ENCODE assay signal across 9 cellular contexts in genomic region chr9:86405926-86406325, GRCh38. TPM values are rescaled to one million over a fixed set of nuclear protein-coding genes. Genes with fewer than 3 reads are reported as not detected.
DNase-seq lines count a peak whose midpoint lies in the region; ATAC-seq and TF ChIP-seq lines count a peak whose summit lies in the region.
"Had no signal": no experiment of that assay in that cellular context is flagged by ENCODE, and none has a peak within 500 bp of the region (broad histone marks: within the 10 kb centered on the region; RNA-seq: fewer than 3 reads in every experiment).

No MANE protein-coding gene starts in this region.

- H3K36me3 ChIP-seq in hepatocyte (replicated peaks; ENCODE audit: insufficient read depth, low read depth) = no peaks in the 10 kb centered on the region
- no peaks in the 10 kb centered on the region for H3K36me3 ChIP-seq in effector memory CD4-positive, alpha-beta T cell (ENCODE audit: control insufficient read depth, insufficient read depth, low read length)

- no peaks in the 10 kb centered on the region for H3K9me3 ChIP-seq in hepatocyte (ENCODE audit: low read depth)
- no peaks in the 10 kb centered on the region for H3K9me3 ChIP-seq in effector memory CD4-positive, alpha-beta T cell (ENCODE audit: control insufficient read depth, low read length)

- H3K36me3 Mint-ChIP-seq in WTC11 (no peaks in the 10 kb centered on the region), glutamatergic neuron (ENCODE audit: unreplicated experiment) (no peaks in the 10 kb centered on the region), natural killer cell (no peaks in the 10 kb centered on the region)
- H3K36me3 Mint-ChIP-seq in stimulated activated effector memory CD8-positive, alpha-beta T cell treated with anti-CD3 and anti-CD28 coated beads, Interleukin-12 subunit alpha, Interleukin-12 subunit beta, amount 100 ng/mL, for 72 hours = no peaks in the 10 kb centered on the region

- no peaks in the 10 kb centered on the region for H3K9me3 Mint-ChIP-seq in WTC11
- no peaks in the 10 kb centered on the region for H3K9me3 Mint-ChIP-seq in stimulated activated effector memory CD8-positive, alpha-beta T cell treated with anti-CD3 and anti-CD28 coated beads, Interleukin-12 subunit alpha, Interleukin-12 subunit beta, amount 100 ng/mL, for 72 hours
- no peaks in the 10 kb centered on the region for H3K9me3 Mint-ChIP-seq in glutamatergic neuron (ENCODE audit: unreplicated experiment)
- H3K9me3 Mint-ChIP-seq in natural killer cell = no peaks in the 10 kb centered on the region

- H2AFZ ChIP-seq in hepatocyte = no peak overlapping the region

- no peaks in the 10 kb centered on the region for H4K20me1 ChIP-seq in hepatocyte (ENCODE audit: insufficient read depth, poor library complexity, severe bottlenecking)

- H3K27ac Mint-ChIP-seq in WTC11 (no peak overlapping the region), glutamatergic neuron (ENCODE audit: unreplicated experiment) (no peak overlapping the region), natural killer cell (no peak overlapping the region)
- peak overlapping the region; percentile 67 for H3K27ac Mint-ChIP-seq in stimulated activated effector memory CD8-positive, alpha-beta T cell treated with anti-CD3 and anti-CD28 coated beads, Interleukin-12 subunit alpha, Interleukin-12 subunit beta, amount 100 ng/mL, for 72 hours

- WGBS in hepatocyte (ENCODE audit: low lambda C conversion rate, missing lambda C conversion rate) = 26% methylated on average over 4 of the region's 4 CpGs

- H3K4me1 ChIP-seq in hepatocyte (ENCODE audit: insufficient read depth) = peaks cover 31% of the 10 kb centered on the region
- H3K4me1 ChIP-seq in effector memory CD4-positive, alpha-beta T cell (ENCODE audit: control insufficient read depth, insufficient read depth, low read length, poor library complexity, severe bottlenecking) = no peaks in the 10 kb centered on the region

- no peaks in the 10 kb centered on the region for H3K27me3 ChIP-seq in hepatocyte
- H3K27me3 ChIP-seq in effector memory CD4-positive, alpha-beta T cell (replicated peaks; ENCODE audit: control insufficient read depth, insufficient read depth, low read length, poor library complexity, severe bottlenecking) = no peaks in the 10 kb centered on the region

- H3K4me3 Mint-ChIP-seq in WTC11 (no peak overlapping the region), glutamatergic neuron (ENCODE audit: unreplicated experiment) (no peak overlapping the region), natural killer cell (no peak overlapping the region)
- H3K4me3 Mint-ChIP-seq in stimulated activated effector memory CD8-positive, alpha-beta T cell treated with anti-CD3 and anti-CD28 coated beads, Interleukin-12 subunit alpha, Interleukin-12 subunit beta, amount 100 ng/mL, for 72 hours = peak overlapping the region; percentile 54

- ATAC-seq in WTC11 (peak; percentile 25; the same call in 1 of the 2 replicates), natural killer cell (no peak)
- ATAC-seq in stimulated activated effector memory CD8-positive, alpha-beta T cell treated with anti-CD3 and anti-CD28 coated beads, Interleukin-12 subunit alpha, Interleukin-12 subunit beta, amount 100 ng/mL, for 72 hours = peak; percentile 96

- H3K4me2 ChIP-seq in hepatocyte = peak overlapping the region; percentile 49

- DNase-seq in DMS 273 (lab: John Stamatoyannopoulos, UW; ENCODE audit: unreplicated experiment) (peak; percentile 52), DMS 273 treated with DMSO at 0.1 percent for 48 hours (lab: John Stamatoyannopoulos, UW) (no peak), WTC11 (ENCODE audit: low spot score) (no peak), hepatocyte (ENCODE audit: low spot score) (peak; percentile 71), glutamatergic neuron (no peak), natural killer cell (no peak)
- DNase-seq in stimulated activated effector memory CD8-positive, alpha-beta T cell treated with anti-CD3 and anti-CD28 coated beads, Interleukin-12 subunit alpha, Interleukin-12 subunit beta, amount 100 ng/mL, for 72 hours (ENCODE audit: low spot score in 2 of 2) = no peak
- DNase-seq in effector memory CD4-positive, alpha-beta T cell = no peak
- DNase-seq: left cardiac atrium had no signal

- TF ChIP-seq CTCF in WTC11 (IDR thresholded peaks at IDR 0.05) = no peak
- no peak for TF ChIP-seq CTCF in hepatocyte (IDR thresholded peaks at IDR 0.05; ENCODE audit: poor library complexity)
- TF ChIP-seq CTCF in glutamatergic neuron (IDR thresholded peaks at IDR 0.05; ENCODE audit: partially characterized antibody, unreplicated experiment) = no peak
- TF ChIP-seq CTCF in natural killer cell (IDR thresholded peaks at IDR 0.05) = no peak

- peaks cover 98% of the 10 kb centered on the region for H3K27me3 Mint-ChIP-seq in WTC11 (ENCODE audit: low read depth)
- peaks cover 2% of the 10 kb centered on the region for H3K27me3 Mint-ChIP-seq in glutamatergic neuron (ENCODE audit: unreplicated experiment)
- H3K27me3 Mint-ChIP-seq in natural killer cell (ENCODE audit: low read depth in 2 of 2) = peaks cover 9 to 22% of the 10 kb centered on the region in 2 donors

- POLR2A ChIA-PET in WTC11 (lab: Charles Lee) = no interaction called here

- H3K9me2 ChIP-seq in hepatocyte (replicated peaks; ENCODE audit: insufficient read depth) = no peaks in the 10 kb centered on the region

- no peaks in the 10 kb centered on the region for H3K79me2 ChIP-seq in hepatocyte

- intact Hi-C loops in natural killer cell (cut with micrococcal nuclease) = no loop called here

- H3K4me1 Mint-ChIP-seq in WTC11 = peaks cover 15% of the 10 kb centered on the region
- H3K4me1 Mint-ChIP-seq in stimulated activated effector memory CD8-positive, alpha-beta T cell treated with anti-CD3 and anti-CD28 coated beads, Interleukin-12 subunit alpha, Interleukin-12 subunit beta, amount 100 ng/mL, for 72 hours = peaks cover 26% of the 10 kb centered on the region
- peaks cover 10% of the 10 kb centered on the region for H3K4me1 Mint-ChIP-seq in glutamatergic neuron (ENCODE audit: low read depth, unreplicated experiment)
- H3K4me1 Mint-ChIP-seq in natural killer cell = peaks cover 0 to 5% of the 10 kb centered on the region in 2 donors

- CTCF ChIA-PET in WTC11 (lab: Charles Lee) = interaction anchor here (0.6 to 1.2 kb wide), 3 partner anchors 8 to 241 kb away, joined by 3 to 8 read pairs (median 4); no protein-coding TSS in a partner anchor

- peak overlapping the region; percentile 91 for H3K27ac ChIP-seq in hepatocyte
- no peak overlapping the region for H3K27ac ChIP-seq in effector memory CD4-positive, alpha-beta T cell (ENCODE audit: insufficient read depth, low read length, poor library complexity, severe bottlenecking)

- H3K4me3 ChIP-seq in hepatocyte = no peak overlapping the region
- no peak overlapping the region for H3K4me3 ChIP-seq in effector memory CD4-positive, alpha-beta T cell (ENCODE audit: insufficient read depth, low read depth, low read length, poor library complexity, severe bottlenecking)

TF ChIP-seq in WTC11, 78 proteins besides CTCF, POLR2A, EP300 and RAD21 (continues in another document):
- TF ChIP-seq FOXP1 (CRISPR knock-in tag; IDR thresholded peaks at IDR 0.05; ENCODE audit: borderline replicate concordance) = no peak
- no peak for TF ChIP-seq ZNF263 (CRISPR knock-in tag; IDR thresholded peaks at IDR 0.05; ENCODE audit: low read depth)
- TF ChIP-seq MYBL2 (CRISPR knock-in tag; IDR thresholded peaks at IDR 0.05) = no peak
- TF ChIP-seq USF2 (CRISPR knock-in tag; IDR thresholded peaks at IDR 0.05) = no peak
- TF ChIP-seq ATF2 (CRISPR knock-in tag; IDR thresholded peaks at IDR 0.05; ENCODE audit: borderline replicate concordance, low read depth) = no peak
- no peak for TF ChIP-seq ETV6 (CRISPR knock-in tag; IDR thresholded peaks at IDR 0.05)
- TF ChIP-seq NFATC4 (CRISPR knock-in tag; IDR thresholded peaks at IDR 0.05) = no peak
- no peak for TF ChIP-seq RORB (CRISPR knock-in tag; IDR thresholded peaks at IDR 0.05)
- no peak for TF ChIP-seq MXD4 (CRISPR knock-in tag; IDR thresholded peaks at IDR 0.05; ENCODE audit: borderline replicate concordance)
- TF ChIP-seq ZNF425 (CRISPR knock-in tag; conservative IDR thresholded peaks at IDR 0.05) = no peak

RNA-seq across cellular contexts. Expression of gene TUT7, which starts 51.7 kb away (rescaled TPM):
- 18.8 to 24.5 TPM (median 19.8 TPM) in 3 replicates for total RNA-seq in WTC11 (2021)
- 32.1 and 33.1 TPM in 2 replicates for total RNA-seq in hepatocyte
- polyA plus RNA-seq in hepatocyte = 21.5 and 25.1 TPM in 2 replicates
- 29.4 TPM for total RNA-seq in glutamatergic neuron (ENCODE audit: unreplicated experiment)
- 10 to 100 TPM; 84.7 to 94.8 (median 85.6) TPM for total RNA-seq in natural killer cell

Comparison
In these comparisons a context has a peak if more than half of its experiments do, and no peak if none do; other contexts are left out.
1. DNase-seq: peak in DMS 273 (single experiment) and hepatocyte (single experiment); none in DMS 273 treated with DMSO at 0.1 percent for 48 hours (single experiment), WTC11 (single experiment), stimulated activated effector memory CD8-positive, alpha-beta T cell treated with anti-CD3 and anti-CD28 coated beads, Interleukin-12 subunit alpha, Interleukin-12 subunit beta, amount 100 ng/mL, for 72 hours (0 of 2), effector memory CD4-positive, alpha-beta T cell (0 of 3), glutamatergic neuron (single experiment) and natural killer cell (single experiment).
2. ATAC-seq: peak in WTC11 (single experiment) and stimulated activated effector memory CD8-positive, alpha-beta T cell treated with anti-CD3 and anti-CD28 coated beads, Interleukin-12 subunit alpha, Interleukin-12 subunit beta, amount 100 ng/mL, for 72 hours (single experiment); none in natural killer cell (0 of 3).